ENCODE assay signal across 10 cellular contexts in the genomic region with DNA sequence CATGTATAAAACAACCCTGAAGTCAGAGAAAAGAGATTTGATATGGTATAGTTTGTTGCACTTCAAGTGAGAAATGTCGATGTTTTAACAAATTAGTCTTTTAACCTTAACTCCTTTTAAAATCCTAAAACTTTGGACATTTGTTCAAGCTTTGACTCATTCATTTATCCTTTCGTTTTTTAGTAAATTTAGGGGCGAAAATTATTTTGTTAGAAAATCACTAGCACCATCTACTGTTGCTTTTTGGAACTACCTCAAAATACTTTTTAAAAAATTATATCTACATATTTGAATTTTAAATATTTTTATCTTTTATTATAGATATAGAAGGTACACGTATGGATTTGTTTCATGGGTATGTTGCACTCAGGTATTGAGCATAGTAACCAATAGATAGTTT.
A peak's percentile ranks its signal among the peaks of the same experiment; 100 is the strongest.
DNase-seq lines count a peak whose midpoint lies in the region; ATAC-seq, FAIRE-seq and TF ChIP-seq lines count a peak whose summit lies in the region.
"Had no signal": no experiment of that assay in that cellular context is flagged by ENCODE, and none has a peak within 500 bp of the region (broad histone marks: within the 10 kb centered on the region; RNA-seq: fewer than 3 reads in every experiment).

No MANE protein-coding gene starts in this region.

- no peak for TF ChIP-seq POLR2A in adrenal gland (IDR thresholded peaks at IDR 0.05)

- DNase-seq in GM12864 (ENCODE audit: low read depth) (no peak), adrenal gland (no peak), keratinocyte (ENCODE audit: low read depth, low spot score) (no peak), SKM-1 treated with dmso at 0.1 percent for 144 hours (lab: John Stamatoyannopoulos, UW; ENCODE audit: unreplicated experiment) (no peak), HTR-8/SVneo (ENCODE audit: insufficient read length, low spot score) (no peak), C1 segment of cervical spinal cord (lab: John Stamatoyannopoulos, UW) (no peak)
- DNase-seq: activated CD4-positive, alpha-beta T cell treated with anti-CD3 and anti-CD28 coated beads, Interleukin-2, amount 50 U/mL, for 1 hour; anterior cingulate cortex had no signal

- H2AFZ ChIP-seq in keratinocyte (ENCODE audit: control insufficient read depth, low read length): peak overlapping the region; percentile 37

- dilution Hi-C loops in keratinocyte (cut with MboI; ENCODE audit: extremely low pct_ligation_motif_present, low sequenced_read_pairs): loop anchor here (25.0 kb wide), 1 partner anchor 432 kb away; no protein-coding TSS in a partner anchor

- H3K27me3 ChIP-seq in adrenal gland (no peaks in the 10 kb centered on the region), keratinocyte (ENCODE audit: control insufficient read depth, extremely low read depth, insufficient read depth, low read length) (no peaks in the 10 kb centered on the region)

- H3K36me3 ChIP-seq in adrenal gland (replicated peaks in 1 of 2): no peaks in the 10 kb centered on the region
- no peaks in the 10 kb centered on the region for H3K36me3 ChIP-seq in keratinocyte (ENCODE audit: control insufficient read depth in 2 of 2, extremely low read depth in 1 of 2, insufficient read depth in 2 of 2, low read length in 2 of 2)

- H4K20me1 ChIP-seq in keratinocyte (ENCODE audit: control insufficient read depth, extremely low read depth, insufficient read depth, low read length): no peaks in the 10 kb centered on the region

- TF ChIP-seq CTCF in GM12864 (IDR thresholded peaks at IDR 0.05; ENCODE audit: low read depth, low read length, missing control alignments): peak; percentile 9
- peak; percentile 15 to 64 (median 36) for TF ChIP-seq CTCF in adrenal gland (IDR thresholded peaks at IDR 0.05)
- TF ChIP-seq CTCF in keratinocyte (optimal IDR thresholded peaks at IDR 0.05 in 1 of 3, IDR thresholded peaks at IDR 0.05 in 1 of 3, conservative IDR thresholded peaks at IDR 0.05 in 1 of 3; ENCODE audit: extremely low read depth in 1 of 3, insufficient read depth in 2 of 3, low read length in 3 of 3): peak in 1 of 3 experiments; percentile 13

- H3K4me2 ChIP-seq in keratinocyte (ENCODE audit: control insufficient read depth, extremely low read depth, insufficient read depth, low read depth, low read length): no peak overlapping the region

- no peaks in the 10 kb centered on the region for H3K79me2 ChIP-seq in keratinocyte (ENCODE audit: control insufficient read depth, insufficient read depth, low read length)

- H3K4me1 ChIP-seq in adrenal gland (replicated peaks in 1 of 2): no peaks in the 10 kb centered on the region
- H3K4me1 ChIP-seq in keratinocyte (ENCODE audit: control insufficient read depth, extremely low read depth, insufficient read depth, low read length): no peaks in the 10 kb centered on the region

- H3K4me3 ChIP-seq in GM12864 (ENCODE audit: low read depth, low read length) (no peak overlapping the region), adrenal gland (peak overlapping the region in 1 of 4 donors; percentile 25), keratinocyte (ENCODE audit: control insufficient read depth in 2 of 3, extremely low read depth in 1 of 3, insufficient read depth in 2 of 3, low read depth in 1 of 3, low read length in 3 of 3) (no peak overlapping the region)

- intact Hi-C loops in adrenal gland (cut with DNase I): loop anchor here (5.0 to 10.0 kb wide), 2 partner anchors 430 to 432 kb away; no protein-coding TSS in a partner anchor

- FAIRE-seq in A204.1 (lab: Jason Lieb, UNC) (peak; percentile 99), keratinocyte (lab: Jason Lieb, UNC) (no peak), HTR-8/SVneo (lab: Jason Lieb, UNC) (no peak)

- H3K9ac ChIP-seq in keratinocyte (ENCODE audit: control insufficient read depth, extremely low read depth, insufficient read depth, low read length): no peak overlapping the region

- no peaks in the 10 kb centered on the region for H3K9me3 ChIP-seq in adrenal gland (replicated peaks in 1 of 3)
- H3K9me3 ChIP-seq in keratinocyte (ENCODE audit: control insufficient read depth, low read depth, low read length): no peaks in the 10 kb centered on the region

- no peak for ATAC-seq in HG03439 (IDR thresholded peaks at IDR 0.05; ENCODE audit: unreplicated experiment)

- H3K27ac ChIP-seq in adrenal gland: no peak overlapping the region
- H3K27ac ChIP-seq in keratinocyte (ENCODE audit: control insufficient read depth, insufficient read depth, low read length): no peak overlapping the region

- no peaks in the 10 kb centered on the region for H3K9me1 ChIP-seq in keratinocyte (ENCODE audit: control insufficient read depth, extremely low read depth, insufficient read depth, low read length)

- 4 to 6% (median 6%) methylated on average over 4 of the region's 4 CpGs for WGBS in adrenal gland, 4 donors
